8 cellular contexts compared by ENCODE assay signal in the genomic region with DNA sequence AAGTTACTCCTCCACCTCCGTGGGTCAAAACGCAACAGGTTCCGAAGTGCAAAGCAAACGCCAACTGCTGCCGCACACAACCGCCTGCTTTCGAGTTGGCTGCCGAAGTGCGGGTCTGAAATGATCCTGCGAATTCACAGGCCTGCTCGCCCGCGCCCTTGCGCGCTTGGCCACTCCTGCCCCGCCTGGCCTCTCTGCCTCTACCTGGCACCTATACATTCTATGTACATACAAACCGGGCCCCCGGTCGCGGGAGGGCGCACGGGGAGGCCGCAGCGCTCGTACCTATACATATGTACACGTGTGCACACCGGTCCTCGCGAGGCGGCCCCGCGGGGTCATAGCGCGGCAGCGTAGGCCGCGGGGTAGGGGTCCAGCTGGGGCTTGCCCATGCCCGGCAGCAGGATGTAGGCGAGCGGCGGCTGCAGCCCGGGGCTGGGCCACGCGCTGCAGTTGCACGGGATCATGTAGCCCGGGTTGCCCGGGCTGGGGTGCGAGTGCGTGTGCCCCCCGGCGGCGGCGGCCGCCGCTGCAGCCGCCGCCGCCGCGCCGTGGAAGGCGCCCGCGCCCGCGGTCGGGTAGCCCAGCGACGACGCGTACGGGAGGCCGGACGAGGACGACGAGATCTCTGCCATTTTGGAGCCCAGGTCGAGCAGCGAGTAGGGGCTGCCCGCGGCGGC. TPM values are rescaled to one million over a fixed set of nuclear protein-coding genes. Genes with fewer than 3 reads are reported as not detected.
A peak's percentile ranks its signal among the peaks of the same experiment; 100 is the strongest.
DNase-seq lines count a peak whose midpoint lies in the region; ATAC-seq and TF ChIP-seq lines count a peak whose summit lies in the region.
"Had no signal": no experiment of that assay in that cellular context is flagged by ENCODE, and none has a peak within 500 bp of the region (broad histone marks: within the 10 kb centered on the region; RNA-seq: fewer than 3 reads in every experiment).

No MANE protein-coding gene starts in this region.

- no peak overlapping the region for H3K4ac ChIP-seq in mesendoderm (ENCODE audit: low read depth, low read length)

- TF ChIP-seq CTCF in ascending aorta (IDR thresholded peaks at IDR 0.05), result no peak
- TF ChIP-seq CTCF in ovary (IDR thresholded peaks at IDR 0.05), result no peak

- H4K5ac ChIP-seq in mesendoderm (ENCODE audit: low read length), result no peak overlapping the region

- no peak for TF ChIP-seq EP300 in ovary (IDR thresholded peaks at IDR 0.05)

- H2BK120ac ChIP-seq in mesendoderm (ENCODE audit: low read depth, low read length), result no peak overlapping the region

- TF ChIP-seq POLR2A in ovary (IDR thresholded peaks at IDR 0.05), result no peak

- H3K27ac ChIP-seq in ascending aorta (no peak overlapping the region), mesendoderm (ENCODE audit: low read depth, low read length) (no peak overlapping the region), ovary (no peak overlapping the region)
- H3K27ac ChIP-seq: SJSA1 had no signal

- no peak overlapping the region for H3K23ac ChIP-seq in mesendoderm (ENCODE audit: low read length)

- H3K27me3 ChIP-seq in ascending aorta, result peaks cover 35% of the 10 kb centered on the region
- H3K27me3 ChIP-seq in mesendoderm (ENCODE audit: insufficient read depth, low read length, poor library complexity), result peaks cover 53% of the 10 kb centered on the region
- H3K27me3 ChIP-seq in ovary, result no peaks in the 10 kb centered on the region

- H3K4me3 ChIP-seq in ascending aorta, result peak overlapping the region; percentile 35 to 43
- H3K4me3 ChIP-seq in mesendoderm (ENCODE audit: low read length), result no peak overlapping the region
- H3K4me3 ChIP-seq in ovary, result no peak overlapping the region
- H3K4me3 ChIP-seq: SJSA1 had no signal

- H3K79me1 ChIP-seq in mesendoderm (ENCODE audit: low read length), result no peaks in the 10 kb centered on the region

- DNase-seq in ELF-1 (ENCODE audit: low read depth, low spot score) (peak; percentile 64), HuH-7.5 (ENCODE audit: low spot score) (peak; percentile 73), ascending aorta (ENCODE audit: low spot score in 2 of 2) (no peak), mesendoderm (peak; percentile 50), ovary (no peak)

- H3K79me2 ChIP-seq in mesendoderm (ENCODE audit: control insufficient read depth, insufficient read depth, low read length), result no peaks in the 10 kb centered on the region

- H3K9me3 ChIP-seq in ascending aorta (no peaks in the 10 kb centered on the region), ovary (no peaks in the 10 kb centered on the region)

- H3K4me1 ChIP-seq in ascending aorta (peaks cover 5 to 23% of the 10 kb centered on the region in 2 donors), mesendoderm (ENCODE audit: control insufficient read depth, low read depth, low read length) (no peaks in the 10 kb centered on the region), ovary (ENCODE audit: insufficient read depth) (peaks cover 5% of the 10 kb centered on the region)

- no peak overlapping the region for H2AK5ac ChIP-seq in mesendoderm (ENCODE audit: low read length)

- no peak overlapping the region for H3K9ac ChIP-seq in mesendoderm (ENCODE audit: low read length)

- ATAC-seq in GM19438 (IDR thresholded peaks at IDR 0.05; ENCODE audit: low read depth, unreplicated experiment) (peak; percentile 56), GM19328 (IDR thresholded peaks at IDR 0.05; ENCODE audit: unreplicated experiment) (no peak)

- no peak overlapping the region for H3K18ac ChIP-seq in mesendoderm (ENCODE audit: low read length)

- H3K36me3 ChIP-seq in ascending aorta, result no peaks in the 10 kb centered on the region
- no peaks in the 10 kb centered on the region for H3K36me3 ChIP-seq in mesendoderm (ENCODE audit: control insufficient read depth, insufficient read depth, low read length)
- H3K36me3 ChIP-seq in ovary, result no peaks in the 10 kb centered on the region
- H3K36me3 ChIP-seq: SJSA1 had no signal

- peak overlapping the region; percentile 27 for H3K4me2 ChIP-seq in mesendoderm (ENCODE audit: low read length)

- no peak overlapping the region for H2BK5ac ChIP-seq in mesendoderm (ENCODE audit: low read length)

- WGBS in mesendoderm (ENCODE audit: extremely low coverage, insufficient coverage, low lambda C conversion rate), result no CpG with 5 or more reads among the region's 81 CpGs
- 3 to 6% (median 3%) methylated on average over 77 to 81 of the region's 81 CpGs for WGBS in ovary, 3 donors

- intact Hi-C loops in ascending aorta (cut with DNase I) (no loop called here), ovary (cut with DNase I) (no loop called here)

- H3K56ac ChIP-seq in mesendoderm (ENCODE audit: low read length), result peak overlapping the region; percentile 25

- H4K8ac ChIP-seq in mesendoderm (ENCODE audit: low read depth, low read length), result no peak overlapping the region

- no peak overlapping the region for H2BK15ac ChIP-seq in mesendoderm (replicated peaks; ENCODE audit: low read depth)

RNA-seq across cellular contexts. Expression of a gene that starts 1.3 kb away (rescaled TPM):
- total RNA-seq in ascending aorta (not detected), ovary (not detected)
- polyA plus RNA-seq in mesendoderm (2013, experiment 1 of 2), result 0.03 TPM
- polyA plus RNA-seq in mesendoderm (2013, experiment 2 of 2), result 0.03 TPM
- under 1 TPM in 1 of 2 donors, not detected in 1; 0.02 TPM for polyA plus RNA-seq in ovary
- total RNA-seq: SJSA1 had no signal

Comparison
In these comparisons a context has a peak if more than half of its experiments do, and no peak if none do; other contexts are left out.
1. DNase-seq: peak in ELF-1 (single experiment), HuH-7.5 (single experiment) and mesendoderm (single experiment); none in ascending aorta (0 of 2) and ovary (0 of 5).
2. H3K4me3 ChIP-seq: peak in ascending aorta (2 of 2); none in mesendoderm (single experiment) and ovary (single experiment).